8 cellular contexts compared by ENCODE assay signal in the genomic region with DNA sequence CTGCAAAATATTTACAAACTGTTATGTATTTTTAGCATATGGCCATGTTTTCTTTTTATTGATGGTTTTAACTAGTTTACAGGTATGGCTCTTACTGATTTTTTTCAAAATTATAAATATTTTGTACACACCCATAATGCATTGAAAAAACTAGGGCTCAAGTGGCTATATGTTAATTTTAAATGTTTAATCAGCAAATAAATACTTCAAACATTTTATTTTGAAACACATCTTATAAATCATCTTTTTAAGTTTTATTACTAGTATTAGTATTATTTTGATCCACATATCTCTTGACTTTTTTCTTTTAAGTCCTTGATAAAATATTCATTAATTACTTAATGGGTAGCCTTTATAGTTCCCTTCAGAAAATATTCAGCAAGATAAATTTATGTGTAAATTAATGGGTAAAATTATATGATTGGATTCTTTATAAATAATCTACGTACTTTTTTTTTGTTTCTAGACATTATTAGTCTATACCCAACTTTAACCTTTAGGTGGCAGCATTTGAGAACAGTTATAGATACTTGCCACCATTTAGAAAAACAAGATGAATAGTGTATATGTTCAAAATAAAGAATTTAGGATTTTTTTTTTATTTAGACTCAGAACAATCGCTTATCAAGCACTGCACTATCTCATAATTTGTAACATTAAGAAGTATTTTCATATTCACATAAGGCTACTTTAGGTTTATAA.
DNase-seq lines count a peak whose midpoint lies in the region; ATAC-seq and TF ChIP-seq lines count a peak whose summit lies in the region.

No MANE protein-coding gene starts in this region.

- H3K18ac ChIP-seq in neuronal stem cell (ENCODE audit: low read length): no peak overlapping the region

- no peak overlapping the region for H2BK15ac ChIP-seq in neuronal stem cell (ENCODE audit: low read length)

- H4K8ac ChIP-seq in neuronal stem cell (ENCODE audit: low read depth, low read length): no peak overlapping the region

- H3K9me3 ChIP-seq in endodermal cell (ENCODE audit: control insufficient read depth, low read length): no peaks in the 10 kb centered on the region
- no peaks in the 10 kb centered on the region for H3K9me3 ChIP-seq in smooth muscle cell (replicated peaks; ENCODE audit: low read depth)
- H3K9me3 ChIP-seq in neuronal stem cell (replicated peaks in 1 of 2; ENCODE audit: control insufficient read depth in 2 of 2, insufficient read depth in 1 of 2, low read depth in 1 of 2, low read length in 2 of 2): peaks cover 0 to 5% of the 10 kb centered on the region in 2 donors

- WGBS in endodermal cell (ENCODE audit: insufficient coverage in 1 of 2, insufficient read length in 1 of 2), 2 experiments: 33% methylated on average over 2 of the region's 2 CpGs; no CpG with 5 or more reads in 1 of the 2 experiments
- WGBS in smooth muscle cell (ENCODE audit: low lambda C conversion rate): 27% methylated on average over 2 of the region's 2 CpGs
- WGBS in neuronal stem cell (ENCODE audit: extremely low coverage in 2 of 2, insufficient read length in 2 of 2, insufficient replicate concordance in 1 of 2), 2 donors: no CpG with 5 or more reads among the region's 2 CpGs

- no peaks in the 10 kb centered on the region for H3K36me3 ChIP-seq in endodermal cell (ENCODE audit: control insufficient read depth, insufficient read depth, low read length)
- no peaks in the 10 kb centered on the region for H3K36me3 ChIP-seq in smooth muscle cell (ENCODE audit: low read depth)
- no peaks in the 10 kb centered on the region for H3K36me3 ChIP-seq in neuronal stem cell (replicated peaks in 1 of 2; ENCODE audit: control insufficient read depth in 2 of 2, insufficient read depth in 2 of 2, low read length in 2 of 2)

- H3K4me3 Mint-ChIP-seq in endodermal cell: no peak overlapping the region

- peak; percentile 61 for ATAC-seq in GM21717 (IDR thresholded peaks at IDR 0.05; ENCODE audit: unreplicated experiment)

- no peaks in the 10 kb centered on the region for H3K27me3 ChIP-seq in endodermal cell (ENCODE audit: control insufficient read depth, insufficient read depth, low read length, poor library complexity, severe bottlenecking)
- H3K27me3 ChIP-seq in smooth muscle cell (ENCODE audit: low read depth): no peaks in the 10 kb centered on the region
- no peaks in the 10 kb centered on the region for H3K27me3 ChIP-seq in neuronal stem cell (ENCODE audit: control insufficient read depth in 3 of 3, insufficient read depth in 3 of 3, low read depth in 1 of 3, low read length in 3 of 3)

- no peak overlapping the region for H3K27ac ChIP-seq in endodermal cell (ENCODE audit: low read depth, low read length)
- H3K27ac ChIP-seq in smooth muscle cell (ENCODE audit: low read depth): no peak overlapping the region
- no peak overlapping the region for H3K27ac ChIP-seq in neuronal stem cell (replicated peaks; ENCODE audit: low read length)

- TF ChIP-seq CTCF in endodermal cell (conservative IDR thresholded peaks at IDR 0.05) (peak; percentile 77), smooth muscle cell (IDR thresholded peaks at IDR 0.05; ENCODE audit: borderline replicate concordance, insufficient read depth, poor library complexity, severe bottlenecking) (peak; percentile 64)

- no peaks in the 10 kb centered on the region for H3K4me1 ChIP-seq in endodermal cell (ENCODE audit: control insufficient read depth, insufficient read depth, low read length)
- H3K4me1 ChIP-seq in smooth muscle cell (ENCODE audit: low read depth): no peaks in the 10 kb centered on the region
- peaks cover 0 to 5% of the 10 kb centered on the region in 2 donors for H3K4me1 ChIP-seq in neuronal stem cell (ENCODE audit: control insufficient read depth in 2 of 2, insufficient read depth in 1 of 2, low read depth in 1 of 2, low read length in 2 of 2)

- H3K4me1 Mint-ChIP-seq in endodermal cell: no peaks in the 10 kb centered on the region

- intact Hi-C loops in posterior cingulate gyrus (cut with DNase I): loop anchor here (5.0 kb wide), 1 partner anchor 90 kb away; no protein-coding TSS in a partner anchor

- H3K9ac ChIP-seq in endodermal cell (ENCODE audit: extremely low read depth, low read length, poor library complexity, severe bottlenecking): no peak overlapping the region
- no peak overlapping the region for H3K9ac ChIP-seq in smooth muscle cell (ENCODE audit: low read depth)
- H3K9ac ChIP-seq in neuronal stem cell (ENCODE audit: low read depth, low read length, poor library complexity): no peak overlapping the region

- peaks cover 5% of the 10 kb centered on the region for H3K9me3 Mint-ChIP-seq in endodermal cell

- H3K27me3 Mint-ChIP-seq in endodermal cell (ENCODE audit: insufficient read depth): no peaks in the 10 kb centered on the region

- no peak overlapping the region for H2BK120ac ChIP-seq in neuronal stem cell (ENCODE audit: low read depth, low read length)

- no peak overlapping the region for H3K4me3 ChIP-seq in endodermal cell (ENCODE audit: low read length)
- H3K4me3 ChIP-seq in smooth muscle cell: no peak overlapping the region
- H3K4me3 ChIP-seq in neuronal stem cell (ENCODE audit: low read length in 2 of 2): no peak overlapping the region

- H3K27ac Mint-ChIP-seq in endodermal cell: no peak overlapping the region

- H3K79me1 ChIP-seq in neuronal stem cell (ENCODE audit: low read depth, low read length): no peaks in the 10 kb centered on the region

- no peak overlapping the region for H4K91ac ChIP-seq in neuronal stem cell (ENCODE audit: low read depth, low read length, poor library complexity)

- no peak overlapping the region for H2BK5ac ChIP-seq in neuronal stem cell (ENCODE audit: low read length)

- no peak overlapping the region for H3K23ac ChIP-seq in neuronal stem cell (ENCODE audit: low read depth, low read length, poor library complexity)

- no peak overlapping the region for H3K4ac ChIP-seq in neuronal stem cell (ENCODE audit: low read length)

- H3F3A ChIP-seq in smooth muscle cell (ENCODE audit: low read depth): no peaks in the 10 kb centered on the region

- H2BK12ac ChIP-seq in neuronal stem cell (ENCODE audit: low read length): no peak overlapping the region

- no peaks in the 10 kb centered on the region for H4K20me1 ChIP-seq in smooth muscle cell (ENCODE audit: low read depth)

- no peaks in the 10 kb centered on the region for H3K36me3 Mint-ChIP-seq in endodermal cell (ENCODE audit: low read depth)

- no peak overlapping the region for H2AK5ac ChIP-seq in neuronal stem cell (ENCODE audit: low read depth, low read length)

- H3K14ac ChIP-seq in neuronal stem cell (ENCODE audit: low read length): no peak overlapping the region

- no peak overlapping the region for H2AFZ ChIP-seq in smooth muscle cell (ENCODE audit: low read depth)
- H2AFZ ChIP-seq in neuronal stem cell (ENCODE audit: low read length): no peak overlapping the region

- H3K4me2 ChIP-seq in smooth muscle cell: no peak overlapping the region
- no peak overlapping the region for H3K4me2 ChIP-seq in neuronal stem cell (ENCODE audit: insufficient read depth, low read length, poor library complexity, severe bottlenecking)

- DNase-seq in Caki2 (ENCODE audit: low read depth) (peak; percentile 19), NCI-H2171 (lab: John Stamatoyannopoulos, UW) (peak; percentile 31), endodermal cell (no peak), smooth muscle cell (lab: John Stamatoyannopoulos, UW; ENCODE audit: unreplicated experiment) (no peak), posterior cingulate gyrus (no peak), neuronal stem cell (ENCODE audit: low spot score) (no peak), Ammon's horn (ENCODE audit: low spot score) (no peak)

- H3K79me2 ChIP-seq in smooth muscle cell (ENCODE audit: low read depth): no peaks in the 10 kb centered on the region

- in situ Hi-C loops in Caki2 (cut with HindIII; ENCODE audit: low pct_unique_long_range_greater_than_20kb, low sequenced_read_pairs): no loop called here

Comparison
In these comparisons a context has a peak if more than half of its experiments do, and no peak if none do; other contexts are left out.
1. DNase-seq: peak in Caki2 (single experiment) and NCI-H2171 (single experiment); none in endodermal cell (single experiment), smooth muscle cell (single experiment), posterior cingulate gyrus (0 of 10), neuronal stem cell (single experiment) and Ammon's horn (single experiment).